14 cellular contexts compared by ENCODE assay signal in genomic region chr3:123036352-123037014, GRCh38. TPM values are rescaled to one million over a fixed set of nuclear protein-coding genes. Genes with fewer than 3 reads are reported as not detected.
A peak's percentile ranks its signal among the peaks of the same experiment; 100 is the strongest.
DNase-seq lines count a peak whose midpoint lies in the region; ATAC-seq, FAIRE-seq and TF ChIP-seq lines count a peak whose summit lies in the region.
"Had no signal": no experiment of that assay in that cellular context is flagged by ENCODE, and none has a peak within 500 bp of the region (broad histone marks: within the 10 kb centered on the region; RNA-seq: fewer than 3 reads in every experiment).

No MANE protein-coding gene starts in this region.

- DNase-seq in D721Med (ENCODE audit: insufficient read length, low spot score) (no peak), MV-4-11 (lab: John Stamatoyannopoulos, UW) (peak; percentile 74), brain pericyte (ENCODE audit: low read depth, low spot score) (peak; percentile 33), lower lobe of right lung (no peak), NCI-H526 (lab: John Stamatoyannopoulos, UW) (no peak)
- DNase-seq in stimulated activated naive CD8-positive, alpha-beta T cell treated with anti-CD3 and anti-CD28 coated beads, Interleukin-15, amount 100 ng/mL, for 72 hours, result no peak
- DNase-seq in activated CD4-positive, alpha-beta T cell treated with anti-CD3 and anti-CD28 coated beads, Interleukin-2, amount 50 U/mL, for 4 hours, result no peak
- DNase-seq: activated B cell treated with CpG ODN at 0.5 μM for 24 hours; activated naive CD4-positive, alpha-beta T cell; effector memory CD8-positive, alpha-beta T cell; OCI-M1; pancreas; uterus had no signal

- no peak overlapping the region for H3K27ac ChIP-seq in lower lobe of right lung
- H3K27ac ChIP-seq: pancreas, uterus had no signal

- ATAC-seq in lower lobe of right lung (peak; percentile 39 to 61), GM18498 (IDR thresholded peaks at IDR 0.05; ENCODE audit: unreplicated experiment) (no peak)
- ATAC-seq in stimulated activated naive CD8-positive, alpha-beta T cell treated with anti-CD3 and anti-CD28 coated beads, Interleukin-15, amount 100 ng/mL, for 72 hours, result no peak
- ATAC-seq: effector memory CD8-positive, alpha-beta T cell had no signal

- intact Hi-C loops in lower lobe of right lung (cut with DNase I), result no loop called here

- H3K27me3 ChIP-seq in lower lobe of right lung (ENCODE audit: low read depth), result peaks cover 3% of the 10 kb centered on the region
- H3K27me3 ChIP-seq: pancreas, uterus had no signal

- H3K27me3 Mint-ChIP-seq in stimulated activated naive CD8-positive, alpha-beta T cell treated with anti-CD3 and anti-CD28 coated beads, Interleukin-15, amount 100 ng/mL, for 72 hours, result peaks cover 64% of the 10 kb centered on the region

- no peaks in the 10 kb centered on the region for H3K9me3 ChIP-seq in lower lobe of right lung
- H3K9me3 ChIP-seq: pancreas, uterus had no signal

- no peaks in the 10 kb centered on the region for H3K4me1 Mint-ChIP-seq in stimulated activated naive CD8-positive, alpha-beta T cell treated with anti-CD3 and anti-CD28 coated beads, Interleukin-15, amount 100 ng/mL, for 72 hours
- H3K4me1 Mint-ChIP-seq: activated B cell treated with CpG ODN at 0.5 μM for 24 hours had no signal

- TF ChIP-seq CTCF in D721Med (IDR thresholded peaks at IDR 0.05; ENCODE audit: insufficient read depth, missing control alignments), result peak; percentile 25
- no peak for TF ChIP-seq CTCF in lower lobe of right lung (IDR thresholded peaks at IDR 0.05)

- FAIRE-seq in D721Med (lab: Jason Lieb, UNC), result peak; percentile 11
- FAIRE-seq: pancreas had no signal

- no peak overlapping the region for H3K4me3 Mint-ChIP-seq in stimulated activated naive CD8-positive, alpha-beta T cell treated with anti-CD3 and anti-CD28 coated beads, Interleukin-15, amount 100 ng/mL, for 72 hours
- H3K4me3 Mint-ChIP-seq: activated B cell treated with CpG ODN at 0.5 μM for 24 hours; effector memory CD8-positive, alpha-beta T cell had no signal

- no peaks in the 10 kb centered on the region for H3K36me3 ChIP-seq in lower lobe of right lung
- H3K36me3 ChIP-seq: pancreas, uterus had no signal

- H3K27ac Mint-ChIP-seq in stimulated activated naive CD8-positive, alpha-beta T cell treated with anti-CD3 and anti-CD28 coated beads, Interleukin-15, amount 100 ng/mL, for 72 hours, result no peak overlapping the region
- H3K27ac Mint-ChIP-seq: activated B cell treated with CpG ODN at 0.5 μM for 24 hours; effector memory CD8-positive, alpha-beta T cell had no signal

- H3K4me1 ChIP-seq in lower lobe of right lung, result peaks cover 21% of the 10 kb centered on the region
- H3K4me1 ChIP-seq: pancreas, uterus had no signal

- no peaks in the 10 kb centered on the region for H3K9me3 Mint-ChIP-seq in stimulated activated naive CD8-positive, alpha-beta T cell treated with anti-CD3 and anti-CD28 coated beads, Interleukin-15, amount 100 ng/mL, for 72 hours
- H3K9me3 Mint-ChIP-seq: activated B cell treated with CpG ODN at 0.5 μM for 24 hours; effector memory CD8-positive, alpha-beta T cell had no signal

- no peak overlapping the region for H3K4me3 ChIP-seq in lower lobe of right lung
- H3K4me3 ChIP-seq: pancreas, uterus had no signal

RNA-seq across cellular contexts. Expression of gene SEMA5B, which starts 8.9 kb away (rescaled TPM):
- total RNA-seq in lower lobe of right lung, result 0.71 TPM

RNA-seq across cellular contexts. Expression of gene PDIA5, which starts 30.3 kb away (rescaled TPM):
- total RNA-seq in lower lobe of right lung, result 29.3 TPM

Comparison
In these comparisons a context has a peak if more than half of its experiments do, and no peak if none do; other contexts are left out.
1. DNase-seq: peak in MV-4-11 (single experiment) and brain pericyte (single experiment); none in D721Med (single experiment), lower lobe of right lung (single experiment), NCI-H526 (0 of 2), stimulated activated naive CD8-positive, alpha-beta T cell treated with anti-CD3 and anti-CD28 coated beads, Interleukin-15, amount 100 ng/mL, for 72 hours (0 of 2) and activated CD4-positive, alpha-beta T cell treated with anti-CD3 and anti-CD28 coated beads, Interleukin-2, amount 50 U/mL, for 4 hours (0 of 2).
2. ATAC-seq: peak in lower lobe of right lung (2 of 2); none in stimulated activated naive CD8-positive, alpha-beta T cell treated with anti-CD3 and anti-CD28 coated beads, Interleukin-15, amount 100 ng/mL, for 72 hours (single experiment) and GM18498 (single experiment).